In genomic region chr9:113600871-113601545, GRCh38 we compare ENCODE assay signal across 18 cellular contexts.
DNase-seq lines count a peak whose midpoint lies in the region; ATAC-seq and TF ChIP-seq lines count a peak whose summit lies in the region.
"Had no signal": no experiment of that assay in that cellular context is flagged by ENCODE, and none has a peak within 500 bp of the region (broad histone marks: within the 10 kb centered on the region; RNA-seq: fewer than 3 reads in every experiment).

No MANE protein-coding gene starts in this region.

- H3K4me3 ChIP-seq in heart right ventricle (no peak overlapping the region), SJCRH30 (no peak overlapping the region), tibial artery (no peak overlapping the region)
- H3K4me3 ChIP-seq: left lung, ovary had no signal

- no peak for DNase-seq in heart right ventricle
- no peak for DNase-seq in Right ventricle myocardium superior
- peak; percentile 56 to 75 for DNase-seq in SJCRH30
- peak; percentile 89 for DNase-seq in left kidney (ENCODE audit: low read depth, low spot score)
- DNase-seq in tibial artery, result no peak
- no peak for DNase-seq in NCI-H510A treated with DMSO at 0.1 percent for 48 hours (lab: John Stamatoyannopoulos, UW)
- DNase-seq: activated CD4-positive, alpha-beta memory T cell treated with anti-CD3 and anti-CD28 coated beads for 36 hours; activated gamma-delta T cell; DMS79 treated with DMSO at 0.1 percent for 48 hours; erythroblast; hippocampal formation; left lung; NCI-H1048; RPMI8226; stimulated activated CD4-positive, alpha-beta T cell treated with anti-CD3 and anti-CD28 coated beads, Interleukin-15, amount 100 ng/mL, for 24 hours had no signal

- H3K9me3 ChIP-seq in heart right ventricle, result no peaks in the 10 kb centered on the region
- no peaks in the 10 kb centered on the region for H3K9me3 ChIP-seq in SJCRH30 (replicated peaks)
- H3K9me3 ChIP-seq in tibial artery, result no peaks in the 10 kb centered on the region
- H3K9me3 ChIP-seq: left lung, ovary had no signal

- H3K36me3 ChIP-seq in heart right ventricle (peaks cover 0 to 31% (median 20%) of the 10 kb centered on the region in 9 donors), SJCRH30 (peaks cover 12% of the 10 kb centered on the region; the same call in 1 of the 2 replicates), tibial artery (peaks cover 19 to 26% (median 22%) of the 10 kb centered on the region in 3 donors)
- H3K36me3 ChIP-seq: ovary had no signal

- intact Hi-C loops in heart right ventricle (cut with DNase I), result no loop called here
- intact Hi-C loops in Right ventricle myocardium superior (cut with DNase I), result no loop called here
- intact Hi-C loops in tibial artery (cut with DNase I; ENCODE audit: low total_unique reads), result no loop called here

- H3K27me3 ChIP-seq in heart right ventricle (no peaks in the 10 kb centered on the region), SJCRH30 (no peaks in the 10 kb centered on the region), tibial artery (no peaks in the 10 kb centered on the region)
- H3K27me3 ChIP-seq: left lung, ovary had no signal

- TF ChIP-seq CTCF in heart right ventricle (IDR thresholded peaks at IDR 0.05), result no peak
- TF ChIP-seq CTCF in tibial artery (IDR thresholded peaks at IDR 0.05), result no peak

- peaks cover 51 to 77% (median 73%) of the 10 kb centered on the region in 9 donors for H3K4me1 ChIP-seq in heart right ventricle
- H3K4me1 ChIP-seq in SJCRH30, result peaks cover 41% of the 10 kb centered on the region
- H3K4me1 ChIP-seq in tibial artery, result peaks cover 0 to 76% (median 72%) of the 10 kb centered on the region in 4 donors

- H3K27ac ChIP-seq in heart right ventricle, result peak overlapping the region in 9 of 10 donors; percentile 27 to 98 (median 96)
- H3K27ac ChIP-seq in SJCRH30, result no peak overlapping the region
- H3K27ac ChIP-seq in tibial artery, result peak overlapping the region; percentile 74 to 81
- H3K27ac ChIP-seq: ovary had no signal

- ATAC-seq in heart right ventricle (no peak), Right ventricle myocardium superior (ENCODE audit: poor library complexity) (no peak), GM21423 (IDR thresholded peaks at IDR 0.05; ENCODE audit: unreplicated experiment) (no peak), HG03196 (IDR thresholded peaks at IDR 0.05; ENCODE audit: unreplicated experiment) (no peak)
- ATAC-seq: left lung had no signal

- WGBS in heart right ventricle, 2 donors, result 72 to 74% methylated on average over 5 of the region's 5 CpGs

Comparison
In these comparisons a context has a peak if more than half of its experiments do, and no peak if none do; other contexts are left out.
1. DNase-seq: peak in SJCRH30 (2 of 2) and left kidney (single experiment); none in heart right ventricle (0 of 2), Right ventricle myocardium superior (single experiment), tibial artery (0 of 2) and NCI-H510A treated with DMSO at 0.1 percent for 48 hours (single experiment).